ENCODE assay signal across 9 cellular contexts in genomic region chr16:84687715-84688114, GRCh38. TPM values are rescaled to one million over a fixed set of nuclear protein-coding genes. Genes with fewer than 3 reads are reported as not detected.
DNase-seq lines count a peak whose midpoint lies in the region; ATAC-seq, FAIRE-seq and TF ChIP-seq lines count a peak whose summit lies in the region.
"Had no signal": no experiment of that assay in that cellular context is flagged by ENCODE, and none has a peak within 500 bp of the region (broad histone marks: within the 10 kb centered on the region; RNA-seq: fewer than 3 reads in every experiment).

No MANE protein-coding gene starts in this region.

- intact Hi-C loops in stomach (cut with DNase I; ENCODE audit: low total_unique reads), result no loop called here

- TF ChIP-seq CTCF in stomach (IDR thresholded peaks at IDR 0.05), result no peak

- DNase-seq in EH (ENCODE audit: low read depth), result peak; percentile 94
- peak; percentile 10 to 72 for DNase-seq in NOMO-1 (lab: John Stamatoyannopoulos, UW; ENCODE audit: unreplicated experiment in 2 of 2)
- DNase-seq in hepatic stellate cell (ENCODE audit: low spot score), result peak; percentile 81
- DNase-seq in stomach, result no peak
- no peak for DNase-seq in HuH-7 (ENCODE audit: low spot score)
- DNase-seq in nucleus accumbens (lab: John Stamatoyannopoulos, UW), result no peak
- DNase-seq in frontal cortex (ENCODE audit: low spot score in 2 of 2), result no peak
- DNase-seq: activated CD8-positive, alpha-beta memory T cell treated with anti-CD3 and anti-CD28 coated beads, Interleukin-2, amount 50 U/mL, for 48 hours had no signal

- peaks cover 0 to 10% (median 0%) of the 10 kb centered on the region in 3 donors for H3K27me3 ChIP-seq in stomach

- TF ChIP-seq POLR2A in stomach (IDR thresholded peaks at IDR 0.05), result no peak

- no peak overlapping the region for H3K27ac ChIP-seq in stomach

- 59 to 79% (median 73%) methylated on average over 6 of the region's 6 CpGs for WGBS in stomach, 5 donors

- peaks cover 0 to 9% (median 0%) of the 10 kb centered on the region in 4 donors for H3K4me1 ChIP-seq in stomach

- no peak for TF ChIP-seq EP300 in stomach (IDR thresholded peaks at IDR 0.05)

- H3K4me3 ChIP-seq in stomach, result no peak overlapping the region

- FAIRE-seq in frontal cortex (lab: Jason Lieb, UNC), result no peak

- ATAC-seq in GM21529 (IDR thresholded peaks at IDR 0.05; ENCODE audit: unreplicated experiment), result peak; percentile 75

- no peaks in the 10 kb centered on the region for H3K9me3 ChIP-seq in stomach

- no peaks in the 10 kb centered on the region for H3K36me3 ChIP-seq in stomach

RNA-seq across cellular contexts. Expression of gene USP10, which starts 12.1 kb away (rescaled TPM):
- total RNA-seq in stomach (100 to 1,000 TPM in 1 of 5 donors, 10 to 100 TPM in 4; 37.4 to 183 (median 54.2) TPM), frontal cortex (53.8 TPM)
- polyA plus RNA-seq in stomach, result 10 to 100 TPM; 17.1 to 33.0 (median 22.6) TPM

RNA-seq across cellular contexts. Expression of gene KLHL36, which starts 39.4 kb away (rescaled TPM):
- total RNA-seq in stomach, result 10 to 100 TPM; 29.5 to 62.4 (median 43.7) TPM
- 10 to 100 TPM; 10.5 to 14.3 (median 13.6) TPM for polyA plus RNA-seq in stomach
- 60.3 TPM for total RNA-seq in frontal cortex

Comparison
In these comparisons a context has a peak if more than half of its experiments do, and no peak if none do; other contexts are left out.
1. DNase-seq: peak in EH (single experiment), NOMO-1 (2 of 2) and hepatic stellate cell (single experiment); none in stomach (single experiment), HuH-7 (single experiment), nucleus accumbens (0 of 56) and frontal cortex (0 of 2).